Comparison of ENCODE assay signal across 8 cellular contexts in genomic region chr12:56634242-56634836, GRCh38. TPM values are rescaled to one million over a fixed set of nuclear protein-coding genes. Genes with fewer than 3 reads are reported as not detected.
DNase-seq lines count a peak whose midpoint lies in the region; ATAC-seq and TF ChIP-seq lines count a peak whose summit lies in the region.

No MANE protein-coding gene starts in this region.

- intact Hi-C loops in heart left ventricle (cut with DNase I) (loop anchor here in 6 of 10 donors (5.0 to 10.0 kb wide), 5 partner anchors 37 to 122 kb away; partner anchors contain the start of gene RBMS2 (in 1 of the 6)), cardiac septum (cut with DNase I) (no loop called here), sigmoid colon (cut with DNase I) (loop anchor here (5.0 kb wide), 1 partner anchor 62 kb away; no protein-coding TSS in a partner anchor)

- peak overlapping the region; percentile 60 to 87 (median 83) for H3K4me3 ChIP-seq in heart left ventricle
- peak overlapping the region; percentile 99 for H3K4me3 ChIP-seq in adipocyte (ENCODE audit: low read length)
- H3K4me3 ChIP-seq in sigmoid colon, result peak overlapping the region; percentile 76 to 91 (median 84)

- TF ChIP-seq CTCF in heart left ventricle (IDR thresholded peaks at IDR 0.05) (no peak), sigmoid colon (IDR thresholded peaks at IDR 0.05) (no peak)

- no peak for TF ChIP-seq EP300 in sigmoid colon (IDR thresholded peaks at IDR 0.05)

- H3K27ac ChIP-seq in heart left ventricle, result peak overlapping the region; percentile 83 to 98 (median 96)
- peak overlapping the region; percentile 90 to 98 (median 94) for H3K27ac ChIP-seq in sigmoid colon

- H3K27me3 ChIP-seq in heart left ventricle (no peaks in the 10 kb centered on the region), adipocyte (replicated peaks; ENCODE audit: control insufficient read depth, insufficient read depth, low read length) (no peaks in the 10 kb centered on the region), sigmoid colon (no peaks in the 10 kb centered on the region)

- H3K9ac ChIP-seq in adipocyte (ENCODE audit: low read length), result peak overlapping the region; percentile 96

- TF ChIP-seq POLR2A in heart left ventricle (IDR thresholded peaks at IDR 0.05) (no peak), sigmoid colon (IDR thresholded peaks at IDR 0.05) (peak in 1 of 2 donors; percentile 34)

- H3K36me3 ChIP-seq in heart left ventricle (peaks cover 0 to 23% (median 20%) of the 10 kb centered on the region in 9 donors), adipocyte (ENCODE audit: control insufficient read depth, insufficient read depth, low read length, severe bottlenecking) (peaks cover 23% of the 10 kb centered on the region), sigmoid colon (peaks cover 17 to 20% (median 17%) of the 10 kb centered on the region in 4 donors)

- H3K4me1 ChIP-seq in heart left ventricle, result peaks cover 18 to 76% (median 53%) of the 10 kb centered on the region in 12 donors
- peaks cover 52% of the 10 kb centered on the region for H3K4me1 ChIP-seq in adipocyte (ENCODE audit: control insufficient read depth, insufficient read depth, low read length)
- H3K4me1 ChIP-seq in sigmoid colon, result peaks cover 0 to 71% (median 54%) of the 10 kb centered on the region in 4 donors

- H3K9me3 ChIP-seq in heart left ventricle (no peaks in the 10 kb centered on the region), adipocyte (ENCODE audit: control insufficient read depth, low read length) (no peaks in the 10 kb centered on the region), sigmoid colon (no peaks in the 10 kb centered on the region)

- ATAC-seq in heart left ventricle (no peak), HG02885 (IDR thresholded peaks at IDR 0.05; ENCODE audit: poor library complexity, unreplicated experiment) (no peak), GM21515 (IDR thresholded peaks at IDR 0.05; ENCODE audit: unreplicated experiment) (no peak)

- WGBS in heart left ventricle, 4 donors, result 1 to 2% (median 1%) methylated on average over 26 to 27 of the region's 27 CpGs
- WGBS in sigmoid colon, 2 donors, result 1 to 3% methylated on average over 27 of the region's 27 CpGs

- peak in 4 of 5 donors; percentile 30 to 65 (median 47) for DNase-seq in heart left ventricle
- DNase-seq in cardiac septum (ENCODE audit: low spot score), result no peak
- DNase-seq in NCI-H510A treated with DMSO at 0.1 percent for 48 hours (lab: John Stamatoyannopoulos, UW), result peak; percentile 69
- DNase-seq in adipocyte (ENCODE audit: low read depth), result peak; percentile 49
- DNase-seq in iPS DF 19.7 (ENCODE audit: low read depth, low spot score), result peak; percentile 57
- no peak for DNase-seq in sigmoid colon

RNA-seq across cellular contexts. Expression of gene BAZ2A, which starts 4.2 kb away (rescaled TPM):
- total RNA-seq in heart left ventricle, result 10 to 100 TPM; 28.0 to 71.5 (median 44.5) TPM
- polyA plus RNA-seq in heart left ventricle, result 10 to 100 TPM; 25.2 to 34.1 TPM
- total RNA-seq in cardiac septum, result 49.0 TPM
- 10 to 100 TPM; 39.6 to 91.1 (median 46.8) TPM for total RNA-seq in sigmoid colon
- polyA plus RNA-seq in sigmoid colon, result 10 to 100 TPM; 14.4 to 59.5 (median 25.4) TPM

RNA-seq across cellular contexts. Expression of gene ATP5F1B, which starts 11.4 kb away (rescaled TPM):
- total RNA-seq in heart left ventricle, result 1,000 to 10,000 TPM; 1,755 to 3,502 (median 2,732) TPM
- polyA plus RNA-seq in heart left ventricle, result 1,000 to 10,000 TPM; 1,436 to 2,223 TPM
- 2,154 TPM for total RNA-seq in cardiac septum
- total RNA-seq in sigmoid colon, result 100 to 1,000 TPM; 414 to 487 (median 449) TPM
- 1,000 to 10,000 TPM in 2 of 3 donors, 100 to 1,000 TPM in 1; 899 to 1,730 (median 1,188) TPM for polyA plus RNA-seq in sigmoid colon

RNA-seq across cellular contexts. Expression of gene PTGES3, which starts 53.7 kb away (rescaled TPM):
- 100 to 1,000 TPM in 6 of 9 donors, 10 to 100 TPM in 3; 48.0 to 120 (median 103) TPM for total RNA-seq in heart left ventricle
- polyA plus RNA-seq in heart left ventricle, result 100 to 1,000 TPM in 1 of 2 donors, 10 to 100 TPM in 1; 54.6 to 125 TPM
- total RNA-seq in cardiac septum, result 121 TPM
- 100 to 1,000 TPM in 3 of 4 donors, 10 to 100 TPM in 1; 92.8 to 156 (median 120) TPM for total RNA-seq in sigmoid colon
- polyA plus RNA-seq in sigmoid colon, result 100 to 1,000 TPM; 179 to 209 (median 185) TPM

Comparison
In these comparisons a context has a peak if more than half of its experiments do, and no peak if none do; other contexts are left out.
1. DNase-seq: peak in heart left ventricle (4 of 5), NCI-H510A treated with DMSO at 0.1 percent for 48 hours (single experiment), adipocyte (single experiment) and iPS DF 19.7 (single experiment); none in cardiac septum (single experiment) and sigmoid colon (single experiment).
2. Peak in every context shown above with its lines, with median percentiles within 50 percentile points of each other: H3K4me3 ChIP-seq.